In genomic region chr15:88591384-88591783, GRCh38 we compare ENCODE assay signal across 29 cellular contexts. TPM values are rescaled to one million over a fixed set of nuclear protein-coding genes. Genes with fewer than 3 reads are reported as not detected.
"Had no signal": no experiment of that assay in that cellular context is flagged by ENCODE, and none has a peak within 500 bp of the region (broad histone marks: within the 10 kb centered on the region; RNA-seq: fewer than 3 reads in every experiment).

No MANE protein-coding gene starts in this region.

- H3K27ac ChIP-seq: colonic mucosa, coronary artery, dorsolateral prefrontal cortex, epithelial cell of prostate, esophagus muscularis mucosa, esophagus squamous epithelium, foreskin keratinocyte, gastrocnemius medialis, gastroesophageal sphincter, heart left ventricle, heart right ventricle, hepatocyte had no signal

- H3K4me3 Mint-ChIP-seq: dendritic cell treated with granulocyte-macrophage colony-stimulating factor and Interleukin-4, amounts not matched to agents 40 ng/mL and 50 ng/mL, for 4 days; effector memory CD8-positive, alpha-beta T cell; endodermal cell had no signal

- H3K4me1 ChIP-seq: colonic mucosa, esophagus muscularis mucosa, esophagus squamous epithelium, gastrocnemius medialis, gastroesophageal sphincter, heart left ventricle, heart right ventricle had no signal

- H3K4me2 ChIP-seq: hepatocyte had no signal

- ATAC-seq: effector memory CD8-positive, alpha-beta T cell; esophagus mucosa; foreskin keratinocyte; gastrocnemius medialis; gastroesophageal sphincter; heart left ventricle; heart right ventricle had no signal

- H3K9me3 ChIP-seq: colonic mucosa, esophagus muscularis mucosa, esophagus squamous epithelium, gastrocnemius medialis, gastroesophageal sphincter, heart left ventricle had no signal

- H2AFZ ChIP-seq: hepatocyte had no signal

- H3K4me3 ChIP-seq: colonic mucosa, coronary artery, dorsolateral prefrontal cortex, esophagus muscularis mucosa, esophagus squamous epithelium, gastrocnemius medialis, gastroesophageal sphincter, heart left ventricle, heart right ventricle, hepatocyte had no signal

- FAIRE-seq: colon, endometrium, endothelial cell of umbilical vein, frontal cortex had no signal

- H3K9me3 Mint-ChIP-seq: dendritic cell treated with granulocyte-macrophage colony-stimulating factor and Interleukin-4, amounts not matched to agents 40 ng/mL and 50 ng/mL, for 4 days; effector memory CD8-positive, alpha-beta T cell; endodermal cell had no signal

- DNase-seq: colonic mucosa; cortex of kidney; dermis blood vessel endothelial cell; dorsolateral prefrontal cortex; effector CD4-positive, alpha-beta T cell; effector CD8-positive, alpha-beta T cell; effector memory CD4-positive, alpha-beta T cell; effector memory CD8-positive, alpha-beta T cell; endodermal cell; esophagus squamous epithelium; foreskin fibroblast; foreskin keratinocyte; foreskin melanocyte; gastrocnemius medialis; glutamatergic neuron; head of caudate nucleus; heart left ventricle; heart right ventricle had no signal

- H3K27ac Mint-ChIP-seq: dendritic cell treated with granulocyte-macrophage colony-stimulating factor and Interleukin-4, amounts not matched to agents 40 ng/mL and 50 ng/mL, for 4 days; effector memory CD8-positive, alpha-beta T cell; endodermal cell had no signal

- H3K79me2 ChIP-seq: hepatocyte had no signal

- H3K36me3 ChIP-seq: colonic mucosa, esophagus muscularis mucosa, esophagus squamous epithelium, gastrocnemius medialis, gastroesophageal sphincter, heart left ventricle, heart right ventricle had no signal

- H3K27me3 ChIP-seq: colonic mucosa, dorsolateral prefrontal cortex, esophagus squamous epithelium, foreskin keratinocyte, gastrocnemius medialis, gastroesophageal sphincter, heart right ventricle, hepatocyte had no signal

RNA-seq across cellular contexts. Expression of gene ISG20, which starts 47.4 kb away (rescaled TPM):
- total RNA-seq: frontal cortex had no signal
